Comparison of ENCODE assay signal across 6 cellular contexts in genomic region chr7:34115503-34115902, GRCh38.
"Had no signal": no experiment of that assay in that cellular context is flagged by ENCODE, and none has a peak within 500 bp of the region (broad histone marks: within the 10 kb centered on the region; RNA-seq: fewer than 3 reads in every experiment).

No MANE protein-coding gene starts in this region.

- H3K4me3 ChIP-seq: K562 had no signal

- DNase-seq: KBM-7 had no signal

- H3K27ac Mint-ChIP-seq: IgD-negative memory B cell had no signal

- H3K36me3 Mint-ChIP-seq: IgD-negative memory B cell had no signal

- H3K4me1 Mint-ChIP-seq: IgD-negative memory B cell had no signal

- H3K27me3 Mint-ChIP-seq: IgD-negative memory B cell had no signal

- H3K4me3 Mint-ChIP-seq: IgD-negative memory B cell had no signal

- ATAC-seq: HepG2, K562 had no signal

- H3K27ac ChIP-seq: HL-60 had no signal

- FAIRE-seq: HepG2, HTR-8/SVneo, K562 had no signal
